ENCODE assay signal across 26 cellular contexts in the genomic region with DNA sequence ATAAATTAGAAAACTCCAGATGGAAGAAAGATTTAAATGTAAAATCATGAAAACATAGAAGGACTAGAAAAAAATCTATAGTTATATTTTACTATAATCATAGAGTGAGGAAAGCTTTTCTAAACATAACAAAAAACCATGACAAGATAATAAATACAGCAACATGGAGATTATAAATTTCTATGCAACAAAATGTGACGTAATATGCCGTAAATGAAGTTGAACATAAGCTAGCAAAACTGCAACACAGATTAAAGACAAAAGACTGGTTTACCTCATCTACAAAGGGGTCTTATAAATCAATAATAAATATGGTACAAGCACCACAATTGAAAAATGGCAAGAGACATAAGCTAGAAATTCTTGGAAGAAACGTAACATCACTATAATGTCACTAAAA.
"Had no signal": no experiment of that assay in that cellular context is flagged by ENCODE, and none has a peak within 500 bp of the region (broad histone marks: within the 10 kb centered on the region; RNA-seq: fewer than 3 reads in every experiment).

No MANE protein-coding gene starts in this region.

- H3K36me3 ChIP-seq: stomach, suprapubic skin, thoracic aorta, thyroid gland, tibial artery, tibial nerve, transverse colon, upper lobe of left lung, upper lobe of right lung, vagina had no signal

- FAIRE-seq: urothelium cell line had no signal

- H3K9me3 ChIP-seq: stomach, suprapubic skin, testis, thoracic aorta, thyroid gland, tibial artery, tibial nerve, transverse colon, upper lobe of left lung, upper lobe of right lung, vagina had no signal

- H3K4me1 ChIP-seq: stomach, suprapubic skin, testis, thyroid gland, tibial artery, upper lobe of left lung, upper lobe of right lung had no signal

- ATAC-seq: stimulated activated effector memory CD8-positive, alpha-beta T cell treated with anti-CD3 and anti-CD28 coated beads, Interleukin-12 subunit alpha, Interleukin-12 subunit beta, amount 100 ng/mL, for 72 hours; stimulated activated memory B cell treated with anti-CD40 and anti-IgM and Interleukin-4, amounts not matched to agents 10 μg/mL and 1 μg/mL and 100 μg/mL, for 72 hours; stimulated activated naive B cell treated with anti-CD40 and anti-IgM and Interleukin-4, amounts not matched to agents 10 μg/mL and 1 μg/mL and 100 μg/mL, for 72 hours; stimulated activated naive CD8-positive, alpha-beta T cell treated with anti-CD3 and anti-CD28 coated beads, Interleukin-15, amount 100 ng/mL, for 72 hours; stimulated activated naive CD8-positive, alpha-beta T cell treated with anti-CD3 and anti-CD28 coated beads, Interleukin-15, Interleukin-2, amounts not matched to agents 100 U/mL and 50 U/mL, for 24 hours; upper lobe of right lung had no signal

- H3K27me3 ChIP-seq: stomach, suprapubic skin, testis, thyroid gland, tibial artery, tibial nerve, transverse colon, upper lobe of left lung, upper lobe of right lung, vagina had no signal

- H3K27ac ChIP-seq: stomach, suprapubic skin, testis, thoracic aorta, thyroid gland, tibial artery, tibial nerve, transverse colon, upper lobe of left lung, upper lobe of right lung, vagina had no signal

- H3K4me3 ChIP-seq: stomach, suprapubic skin, testis, thoracic aorta, thyroid gland, tibial artery, tibial nerve, transverse colon, upper lobe of left lung, upper lobe of right lung, vagina had no signal

- DNase-seq: stimulated activated CD4-positive, alpha-beta T cell treated with anti-CD3 and anti-CD28 coated beads, Interleukin-2, amount 100 ng/mL, for 48 hours; stimulated activated CD4-positive, alpha-beta T cell treated with anti-CD3 and anti-CD28 coated beads, Interleukin-4, amount 100 ng/mL, for 1 hour; stimulated activated CD4-positive, alpha-beta T cell treated with anti-CD3 and anti-CD28 coated beads, Interleukin-4, amount 100 ng/mL, for 24 hours; stimulated activated CD4-positive, alpha-beta T cell treated with anti-CD3 and anti-CD28 coated beads, Interleukin-4, amount 100 ng/mL, for 4 hours; stimulated activated CD8-positive, alpha-beta memory T cell treated with anti-CD3 and anti-CD28 coated beads, Interleukin-4, amount 100 ng/mL, for 48 hours; stimulated activated naive B cell treated with anti-CD40 and anti-IgM and Interleukin-4, amounts not matched to agents 10 μg/mL and 1 μg/mL and 100 μg/mL, for 72 hours; stimulated activated naive CD4-positive, alpha-beta T cell; stimulated activated naive CD4-positive, alpha-beta T cell treated with Interleukin-2 at 50 U/mL for 16 hours; stimulated activated naive CD8-positive, alpha-beta T cell treated with anti-CD3 and anti-CD28 coated beads, Interleukin-15, amount 100 ng/mL, for 72 hours; stimulated activated naive CD8-positive, alpha-beta T cell treated with anti-CD3 and anti-CD28 coated beads, Interleukin-15, Interleukin-2, amounts not matched to agents 100 U/mL and 50 U/mL, for 24 hours; stomach; substantia nigra; testis; thyroid gland; tibial artery; transverse colon; trophoblast cell; upper lobe of left lung; upper lobe of right lung had no signal
